24 cellular contexts compared by ENCODE assay signal in the genomic region with DNA sequence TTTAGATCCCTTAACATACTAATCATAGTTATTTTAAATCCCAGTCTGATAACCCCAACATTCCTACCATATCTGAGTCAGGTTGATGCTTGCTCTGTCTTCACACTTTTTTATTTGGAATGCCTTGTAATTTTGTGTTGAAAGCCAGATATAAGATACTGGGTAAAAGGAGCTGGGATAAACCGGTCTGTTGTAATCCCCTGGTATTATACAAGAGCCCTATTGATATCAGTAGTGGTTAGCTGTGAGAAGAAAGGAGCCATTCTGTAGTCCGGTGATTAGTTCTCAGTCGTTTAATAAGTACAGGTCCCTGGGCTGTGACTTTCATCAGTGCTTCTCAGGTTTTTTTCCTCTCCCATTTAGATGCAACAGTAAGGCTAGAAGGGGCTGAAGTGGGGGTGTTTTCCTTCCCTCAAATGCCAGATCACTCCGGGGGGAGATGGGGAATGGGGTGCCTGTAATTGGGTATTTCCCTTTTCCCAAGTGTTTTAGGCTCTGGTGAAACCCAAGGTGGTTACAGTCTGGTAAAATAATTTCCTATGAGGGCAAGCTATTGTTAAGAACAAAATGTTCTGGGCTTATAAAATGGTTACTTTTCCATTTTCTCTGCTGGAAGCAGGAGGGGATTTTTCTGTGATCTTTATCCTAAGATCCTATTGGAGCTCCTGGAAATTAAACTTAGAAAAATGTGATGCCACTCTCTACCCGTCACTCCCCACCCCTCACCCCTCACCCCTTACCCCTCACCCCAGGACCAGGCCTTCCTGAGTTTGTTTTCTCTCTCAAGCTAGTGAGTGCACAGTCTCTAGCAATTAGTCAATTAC.
DNase-seq lines count a peak whose midpoint lies in the region; ATAC-seq, FAIRE-seq and TF ChIP-seq lines count a peak whose summit lies in the region.
"Had no signal": no experiment of that assay in that cellular context is flagged by ENCODE, and none has a peak within 500 bp of the region (broad histone marks: within the 10 kb centered on the region; RNA-seq: fewer than 3 reads in every experiment).

No MANE protein-coding gene starts in this region.

- POLR2A ChIA-PET in T-cell (lab: Charles Lee), result interaction anchor here in 1 of 2 donors (0.6 kb wide), 1 partner anchor 20 kb away, joined by 4 read pairs; no protein-coding TSS in a partner anchor

- no peak for TF ChIP-seq POLR2A in H54 (IDR thresholded peaks at IDR 0.05; ENCODE audit: low read depth, low read length)

- DNase-seq in right atrium auricular region (ENCODE audit: low spot score) (no peak), left ventricle myocardium inferior (no peak), SK-MEL-5 (ENCODE audit: low read depth, low spot score) (peak; percentile 93), hepatocyte (ENCODE audit: low spot score) (no peak), H54 (ENCODE audit: insufficient read length, low spot score) (no peak), DMS79 (lab: John Stamatoyannopoulos, UW) (no peak), HUDEP-2 (lab: John Stamatoyannopoulos, UW; ENCODE audit: unreplicated experiment in 76 of 76) (no peak), T-cell (no peak)
- DNase-seq: activated CD4-positive, alpha-beta T cell treated with anti-CD3 and anti-CD28 coated beads for 4 hours; activated naive CD4-positive, alpha-beta T cell; activated T-cell treated with anti-CD3 and anti-CD28 coated beads, Interleukin-2, amount 50 U/mL, for 4 hours; adrenal gland; CD8-positive, alpha-beta memory T cell; GOT3; KBM-7; kidney glomerular epithelial cell; MV-4-11; NCI-H1694; NCI-H526; stimulated activated CD4-positive, alpha-beta T cell treated with anti-CD3 and anti-CD28 coated beads, Interleukin-1b, Interleukin-23, amount 100 ng/mL, for 48 hours; upper lobe of right lung had no signal

- H3K4me3 Mint-ChIP-seq in T-cell, result no peak overlapping the region
- H3K4me3 Mint-ChIP-seq: activated T-cell treated with anti-CD3 and anti-CD28 coated beads, Interleukin-2, amount 50 U/mL, for 4 hours; B cell; CD8-positive, alpha-beta memory T cell had no signal

- no peak overlapping the region for H2AFZ ChIP-seq in hepatocyte

- H3K4me3 ChIP-seq in right atrium auricular region, result peak overlapping the region; percentile 29 to 31
- H3K4me3 ChIP-seq in left ventricle myocardium inferior, result no peak overlapping the region
- no peak overlapping the region for H3K4me3 ChIP-seq in hepatocyte
- H3K4me3 ChIP-seq: adrenal gland, coronary artery, SJCRH30, upper lobe of right lung had no signal

- no peak overlapping the region for H3K27ac Mint-ChIP-seq in T-cell
- H3K27ac Mint-ChIP-seq: B cell; CD8-positive, alpha-beta memory T cell had no signal

- H3K27me3 ChIP-seq in right atrium auricular region (no peaks in the 10 kb centered on the region), left ventricle myocardium inferior (ENCODE audit: low read depth) (no peaks in the 10 kb centered on the region), hepatocyte (no peaks in the 10 kb centered on the region)
- H3K27me3 ChIP-seq: adrenal gland, SJCRH30, upper lobe of right lung had no signal

- H3K4me1 ChIP-seq in right atrium auricular region, result peaks cover 0 to 24% of the 10 kb centered on the region in 2 donors
- peaks cover 19% of the 10 kb centered on the region for H3K4me1 ChIP-seq in left ventricle myocardium inferior
- H3K4me1 ChIP-seq in hepatocyte (ENCODE audit: insufficient read depth), result no peaks in the 10 kb centered on the region
- H3K4me1 ChIP-seq: upper lobe of right lung had no signal

- H3K4me1 Mint-ChIP-seq in T-cell, result no peaks in the 10 kb centered on the region
- H3K4me1 Mint-ChIP-seq: B cell; CD8-positive, alpha-beta memory T cell had no signal

- peak overlapping the region; percentile 14 for H3K4me2 ChIP-seq in hepatocyte

- CTCF ChIA-PET in T-cell (lab: Charles Lee), result no interaction called here

- H3K27ac ChIP-seq in right atrium auricular region, result peak overlapping the region; percentile 57 to 66
- H3K27ac ChIP-seq in left ventricle myocardium inferior (replicated peaks), result no peak overlapping the region
- no peak overlapping the region for H3K27ac ChIP-seq in hepatocyte
- H3K27ac ChIP-seq: adrenal gland, coronary artery, SJCRH30, upper lobe of right lung had no signal

- H3K36me3 Mint-ChIP-seq in T-cell, result no peaks in the 10 kb centered on the region
- H3K36me3 Mint-ChIP-seq: CD8-positive, alpha-beta memory T cell had no signal

- TF ChIP-seq CTCF in right atrium auricular region (IDR thresholded peaks at IDR 0.05) (no peak), left ventricle myocardium inferior (IDR thresholded peaks at IDR 0.05; ENCODE audit: borderline replicate concordance) (no peak), hepatocyte (IDR thresholded peaks at IDR 0.05; ENCODE audit: poor library complexity) (no peak)

- ATAC-seq in T-cell (replicated peaks in 1 of 4), result no peak
- ATAC-seq: activated T-cell treated with anti-CD3 and anti-CD28 coated beads, Interleukin-2, amount 50 U/mL, for 4 hours; upper lobe of right lung had no signal

- no peaks in the 10 kb centered on the region for H3K36me3 ChIP-seq in right atrium auricular region
- H3K36me3 ChIP-seq in left ventricle myocardium inferior, result no peaks in the 10 kb centered on the region
- H3K36me3 ChIP-seq in hepatocyte (replicated peaks; ENCODE audit: insufficient read depth, low read depth), result no peaks in the 10 kb centered on the region
- H3K36me3 ChIP-seq: adrenal gland, SJCRH30, upper lobe of right lung had no signal

- H3K9me2 ChIP-seq in hepatocyte (replicated peaks; ENCODE audit: insufficient read depth), result no peaks in the 10 kb centered on the region

- H3K9me3 Mint-ChIP-seq in T-cell, result no peaks in the 10 kb centered on the region
- H3K9me3 Mint-ChIP-seq: activated T-cell treated with anti-CD3 and anti-CD28 coated beads, Interleukin-2, amount 50 U/mL, for 4 hours had no signal

- in situ Hi-C loops in SK-MEL-5 (cut with HindIII; ENCODE audit: low pct_unique_long_range_greater_than_20kb, low sequenced_read_pairs), result no loop called here

- FAIRE-seq in H54 (lab: Jason Lieb, UNC), result no peak

- 30% methylated on average over 5 of the region's 5 CpGs for WGBS in hepatocyte (ENCODE audit: low lambda C conversion rate, missing lambda C conversion rate)

- H4K20me1 ChIP-seq in hepatocyte (ENCODE audit: insufficient read depth, poor library complexity, severe bottlenecking), result no peaks in the 10 kb centered on the region

- no peaks in the 10 kb centered on the region for H3K79me2 ChIP-seq in hepatocyte

- H3K9me3 ChIP-seq in right atrium auricular region, result no peaks in the 10 kb centered on the region
- no peaks in the 10 kb centered on the region for H3K9me3 ChIP-seq in left ventricle myocardium inferior (replicated peaks)
- H3K9me3 ChIP-seq in hepatocyte (ENCODE audit: low read depth), result no peaks in the 10 kb centered on the region
- H3K9me3 ChIP-seq: adrenal gland, SJCRH30, upper lobe of right lung had no signal

- H3K27me3 Mint-ChIP-seq in T-cell, result no peaks in the 10 kb centered on the region

- intact Hi-C loops in left ventricle myocardium inferior (cut with micrococcal nuclease), result no loop called here

Comparison
In these comparisons a context has a peak if more than half of its experiments do, and no peak if none do; other contexts are left out.
1. H3K27ac ChIP-seq: peak in right atrium auricular region (2 of 2); none in left ventricle myocardium inferior (single experiment) and hepatocyte (single experiment).
2. H3K4me3 ChIP-seq: peak in right atrium auricular region (2 of 2); none in left ventricle myocardium inferior (single experiment) and hepatocyte (single experiment).